In the genomic region with DNA sequence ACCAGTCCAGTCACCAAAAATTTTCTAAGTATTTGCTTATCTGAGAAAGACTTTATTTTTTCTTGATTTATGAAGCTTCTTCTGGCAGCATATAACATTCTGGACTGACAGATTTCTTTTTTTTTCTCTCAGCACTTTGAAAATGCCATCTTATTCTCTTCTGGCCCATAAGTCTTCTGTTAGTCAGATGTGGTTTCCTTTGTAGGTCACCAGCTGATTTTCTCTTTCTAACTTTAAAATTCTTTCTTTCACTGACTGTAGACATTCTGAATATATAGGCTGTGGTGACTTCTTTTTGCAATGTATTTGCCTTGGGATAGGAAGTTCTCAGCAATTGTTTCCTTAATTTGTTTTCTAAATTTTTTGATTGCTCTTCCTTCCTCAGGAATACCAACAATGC, we compare ENCODE assay signal across 24 cellular contexts.
"Had no signal": no experiment of that assay in that cellular context is flagged by ENCODE, and none has a peak within 500 bp of the region (broad histone marks: within the 10 kb centered on the region; RNA-seq: fewer than 3 reads in every experiment).

No MANE protein-coding gene starts in this region.

- FAIRE-seq: HTR-8/SVneo had no signal

- H3K4me1 Mint-ChIP-seq: IgD-negative memory B cell had no signal

- H3K27ac ChIP-seq: HL-60, RWPE1 had no signal

- H3K27me3 Mint-ChIP-seq: IgD-negative memory B cell, T-cell had no signal

- H3K9ac ChIP-seq: SK-N-SH had no signal

- H3K9me2 ChIP-seq: SK-N-SH had no signal

- H3K4me2 ChIP-seq: SK-N-SH had no signal

- H3K27ac Mint-ChIP-seq: IgD-negative memory B cell, T-cell had no signal

- H3K27me3 ChIP-seq: MG63 had no signal

- DNase-seq: KBM-7, MG63, NCI-H1092, NCI-H1105 treated with DMSO at 0.1 percent for 48 hours, NCI-H1417 treated with DMSO at 0.1 percent for 48 hours, NCI-H146, NCI-H1694 treated with DMSO at 0.1 percent for 48 hours, NCI-H1930, NCI-H2081, NCI-H2107, NCI-H2227 treated with DMSO at 0.1 percent for 48 hours, NCI-H524, NCI-H526 treated with DMSO at 0.1 percent for 48 hours, NCI-H748 treated with DMSO at 0.1 percent for 48 hours, PC-3, SHP77, SK-N-SH, SW 1271, T-cell had no signal

- H3K36me3 ChIP-seq: MG63 had no signal

- H3K4me3 Mint-ChIP-seq: IgD-negative memory B cell, T-cell had no signal

- ATAC-seq: Panc1, PC-3, T-cell had no signal

- H3K4me3 ChIP-seq: MG63 had no signal

- H3K9me3 ChIP-seq: MG63, SK-N-SH had no signal
